1 cellular context compared by ENCODE assay signal in genomic region chr22:50570861-50571260, GRCh38.
TF ChIP-seq lines count a peak whose summit lies in the region.

No MANE protein-coding gene starts in this region.

TF ChIP-seq in HepG2, 621 proteins besides CTCF, POLR2A, EP300 and RAD21:
- TF ChIP-seq ISL2 (CRISPR knock-in tag; IDR thresholded peaks at IDR 0.05) (no peak), FOXO4 (CRISPR knock-in tag; conservative IDR thresholded peaks at IDR 0.05) (0 out of 2 replicates have a peak, but pooled peaks have one; percentile 29)
- TF ChIP-seq, protein P1, sequence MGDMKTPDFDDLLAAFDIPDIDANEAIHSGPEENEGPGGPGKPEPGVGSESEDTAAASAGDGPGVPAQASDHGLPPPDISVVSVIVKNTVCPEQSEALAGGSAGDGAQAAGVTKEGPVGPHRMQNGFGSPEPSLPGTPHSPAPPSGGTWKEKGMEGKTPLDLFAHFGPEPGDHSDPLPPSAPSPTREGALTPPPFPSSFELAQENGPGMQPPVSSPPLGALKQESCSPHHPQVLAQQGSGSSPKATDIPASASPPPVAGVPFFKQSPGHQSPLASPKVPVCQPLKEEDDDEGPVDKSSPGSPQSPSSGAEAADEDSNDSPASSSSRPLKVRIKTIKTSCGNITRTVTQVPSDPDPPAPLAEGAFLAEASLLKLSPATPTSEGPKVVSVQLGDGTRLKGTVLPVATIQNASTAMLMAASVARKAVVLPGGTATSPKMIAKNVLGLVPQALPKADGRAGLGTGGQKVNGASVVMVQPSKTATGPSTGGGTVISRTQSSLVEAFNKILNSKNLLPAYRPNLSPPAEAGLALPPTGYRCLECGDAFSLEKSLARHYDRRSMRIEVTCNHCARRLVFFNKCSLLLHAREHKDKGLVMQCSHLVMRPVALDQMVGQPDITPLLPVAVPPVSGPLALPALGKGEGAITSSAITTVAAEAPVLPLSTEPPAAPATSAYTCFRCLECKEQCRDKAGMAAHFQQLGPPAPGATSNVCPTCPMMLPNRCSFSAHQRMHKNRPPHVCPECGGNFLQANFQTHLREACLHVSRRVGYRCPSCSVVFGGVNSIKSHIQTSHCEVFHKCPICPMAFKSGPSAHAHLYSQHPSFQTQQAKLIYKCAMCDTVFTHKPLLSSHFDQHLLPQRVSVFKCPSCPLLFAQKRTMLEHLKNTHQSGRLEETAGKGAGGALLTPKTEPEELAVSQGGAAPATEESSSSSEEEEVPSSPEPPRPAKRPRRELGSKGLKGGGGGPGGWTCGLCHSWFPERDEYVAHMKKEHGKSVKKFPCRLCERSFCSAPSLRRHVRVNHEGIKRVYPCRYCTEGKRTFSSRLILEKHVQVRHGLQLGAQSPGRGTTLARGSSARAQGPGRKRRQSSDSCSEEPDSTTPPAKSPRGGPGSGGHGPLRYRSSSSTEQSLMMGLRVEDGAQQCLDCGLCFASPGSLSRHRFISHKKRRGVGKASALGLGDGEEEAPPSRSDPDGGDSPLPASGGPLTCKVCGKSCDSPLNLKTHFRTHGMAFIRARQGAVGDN (CRISPR knock-in tag; IDR thresholded peaks at IDR 0.05), result 0 out of 2 replicates have a peak, but pooled peaks have one; percentile 2
